Comparison of ENCODE assay signal across 9 cellular contexts in the genomic region with DNA sequence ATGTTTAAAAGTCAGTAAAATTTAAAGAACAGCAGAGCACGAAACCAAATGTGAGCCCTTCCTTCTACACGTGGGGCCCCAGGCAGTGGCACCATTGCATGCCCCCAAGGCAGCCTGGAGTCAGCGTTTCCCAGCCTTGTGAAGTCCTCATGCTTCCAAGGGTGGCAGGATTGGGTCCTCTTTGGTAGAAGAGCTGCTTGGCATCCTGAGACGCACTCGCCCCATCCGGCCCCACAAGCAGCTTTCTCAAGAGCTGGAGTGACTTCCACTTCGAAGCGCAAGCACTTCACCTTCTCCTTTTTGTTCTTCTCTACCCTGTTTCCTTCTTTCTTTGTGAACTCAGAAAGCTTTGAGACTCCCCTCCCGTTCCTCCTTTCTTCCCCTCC. TPM values are rescaled to one million over a fixed set of nuclear protein-coding genes. Genes with fewer than 3 reads are reported as not detected.
DNase-seq lines count a peak whose midpoint lies in the region; ATAC-seq and TF ChIP-seq lines count a peak whose summit lies in the region.
"Had no signal": no experiment of that assay in that cellular context is flagged by ENCODE, and none has a peak within 500 bp of the region (broad histone marks: within the 10 kb centered on the region; RNA-seq: fewer than 3 reads in every experiment).

No MANE protein-coding gene starts in this region.

- peak in 1 of 2 experiments; percentile 88 for DNase-seq in HL-60 (ENCODE audit: low read depth in 1 of 2, low spot score in 1 of 2)
- peak; percentile 69 for DNase-seq in SKM-1 treated with dmso at 0.1 percent for 144 hours (lab: John Stamatoyannopoulos, UW; ENCODE audit: unreplicated experiment)
- DNase-seq in heart right ventricle: no peak
- DNase-seq in sigmoid colon: peak; percentile 67
- no peak for DNase-seq in NCI-H510A (lab: John Stamatoyannopoulos, UW)
- no peak for DNase-seq in NCI-H82 treated with DMSO at 0.1 percent for 48 hours (lab: John Stamatoyannopoulos, UW; ENCODE audit: unreplicated experiment)
- DNase-seq: NCI-H187 treated with DMSO at 0.1 percent for 48 hours had no signal

- intact Hi-C loops in heart right ventricle (cut with DNase I): no loop called here
- intact Hi-C loops in sigmoid colon (cut with DNase I): no loop called here

- no peak for TF ChIP-seq POLR2A in sigmoid colon (IDR thresholded peaks at IDR 0.05)

- no peaks in the 10 kb centered on the region for H3K36me3 ChIP-seq in heart right ventricle
- no peaks in the 10 kb centered on the region for H3K36me3 ChIP-seq in sigmoid colon

- H3K4me3 ChIP-seq in HL-60 (replicated peaks; ENCODE audit: insufficient read depth, low read length) (no peak overlapping the region), heart right ventricle (peak overlapping the region in 1 of 10 donors; percentile 30), sigmoid colon (no peak overlapping the region)

- H3K27me3 ChIP-seq in HL-60 (ENCODE audit: insufficient read depth, poor library complexity, severe bottlenecking): no peaks in the 10 kb centered on the region
- H3K27me3 ChIP-seq in heart right ventricle: no peaks in the 10 kb centered on the region
- H3K27me3 ChIP-seq in sigmoid colon: no peaks in the 10 kb centered on the region

- TF ChIP-seq CTCF in HL-60 (IDR thresholded peaks at IDR 0.05; ENCODE audit: insufficient read depth, low read length) (no peak), heart right ventricle (IDR thresholded peaks at IDR 0.05) (no peak), sigmoid colon (IDR thresholded peaks at IDR 0.05) (no peak)

- 83% methylated on average over 9 of the region's 9 CpGs for WGBS in heart right ventricle, 2 donors
- 59 to 83% methylated on average over 9 of the region's 9 CpGs for WGBS in sigmoid colon, 2 donors

- H3K27ac ChIP-seq in HL-60 (replicated peaks) (peak overlapping the region; percentile 98), heart right ventricle (peak overlapping the region in 9 of 10 donors; percentile 29 to 95 (median 73)), sigmoid colon (peak overlapping the region in 3 of 4 donors; percentile 57 to 66 (median 66))

- H3K9me3 ChIP-seq in heart right ventricle: no peaks in the 10 kb centered on the region
- no peaks in the 10 kb centered on the region for H3K9me3 ChIP-seq in sigmoid colon

- no peak for TF ChIP-seq EP300 in sigmoid colon (IDR thresholded peaks at IDR 0.05)

- peak in 2 of 8 donors; percentile 14 to 19 for ATAC-seq in heart right ventricle
- ATAC-seq in HG03342 (IDR thresholded peaks at IDR 0.05; ENCODE audit: unreplicated experiment): no peak
- no peak for ATAC-seq in HG02884 (IDR thresholded peaks at IDR 0.05; ENCODE audit: unreplicated experiment)

- peaks cover 15 to 97% (median 68%) of the 10 kb centered on the region in 9 donors for H3K4me1 ChIP-seq in heart right ventricle
- peaks cover 0 to 69% (median 41%) of the 10 kb centered on the region in 4 donors for H3K4me1 ChIP-seq in sigmoid colon

RNA-seq across cellular contexts. Expression of gene ZNF710, which starts 34.7 kb away (rescaled TPM):
- total RNA-seq in heart right ventricle (10 to 100 TPM in 1 of 10 donors, 1 to 10 TPM in 9; 2.8 to 19.8 (median 3.9) TPM), sigmoid colon (10 to 100 TPM in 1 of 4 donors, 1 to 10 TPM in 3; 5.3 to 10.0 (median 7.5) TPM)
- polyA plus RNA-seq in heart right ventricle (10 to 100 TPM in 1 of 2 donors, 1 to 10 TPM in 1; 3.3 to 11.0 TPM), sigmoid colon (10 to 100 TPM; 13.8 to 28.2 (median 24.1) TPM)

Comparison
In these comparisons a context has a peak if more than half of its experiments do, and no peak if none do; other contexts are left out.
1. DNase-seq: peak in SKM-1 treated with dmso at 0.1 percent for 144 hours (single experiment) and sigmoid colon (single experiment); none in heart right ventricle (0 of 2), NCI-H510A (single experiment) and NCI-H82 treated with DMSO at 0.1 percent for 48 hours (single experiment).
2. Peak in every context shown above with its lines, with median percentiles within 50 percentile points of each other: H3K27ac ChIP-seq.